Comparison of ENCODE assay signal across 8 cellular contexts in genomic region chr12:93563807-93564538, GRCh38. TPM values are rescaled to one million over a fixed set of nuclear protein-coding genes. Genes with fewer than 3 reads are reported as not detected.
DNase-seq lines count a peak whose midpoint lies in the region; ATAC-seq and TF ChIP-seq lines count a peak whose summit lies in the region.

No MANE protein-coding gene starts in this region.

- TF ChIP-seq CTCF in HEK293 (tag by site-specific recombination; IDR thresholded peaks at IDR 0.05) = peak; percentile 50; the same call in 1 of the 2 replicates
- TF ChIP-seq CTCF in WI38 (IDR thresholded peaks at IDR 0.05; ENCODE audit: low read depth, low read length) = peak; percentile 36; the same call in 1 of the 2 replicates
- no peak for TF ChIP-seq CTCF in lower lobe of right lung (IDR thresholded peaks at IDR 0.05)
- no peak for TF ChIP-seq CTCF in natural killer cell (IDR thresholded peaks at IDR 0.05)

- H3K4me1 Mint-ChIP-seq in natural killer cell = peaks cover 12 to 14% of the 10 kb centered on the region in 2 donors

- peaks cover 0 to 2% of the 10 kb centered on the region in 2 experiments; a peak in 2 of 3 replicates for H3K36me3 ChIP-seq in HEK293 (ENCODE audit: control insufficient read depth in 2 of 2, insufficient read depth in 1 of 2, low read length in 2 of 2)
- H3K36me3 ChIP-seq in lower lobe of right lung = no peaks in the 10 kb centered on the region

- peak; percentile 89 for ATAC-seq in lower lobe of right lung
- ATAC-seq in natural killer cell = no peak
- no peak for ATAC-seq in GM19467 (IDR thresholded peaks at IDR 0.05; ENCODE audit: unreplicated experiment)
- no peak for ATAC-seq in HG03432 (IDR thresholded peaks at IDR 0.05; ENCODE audit: unreplicated experiment)

- H3K4me3 ChIP-seq in HEK293 (ENCODE audit: low read depth, low read length) (no peak overlapping the region), WI38 (ENCODE audit: low read depth, low read length) (no peak overlapping the region), lower lobe of right lung (no peak overlapping the region)

- no peaks in the 10 kb centered on the region for H3K27me3 ChIP-seq in lower lobe of right lung (ENCODE audit: low read depth)

- POLR2A ChIA-PET in HEK293 (lab: Yijun Ruan, JAX) = interaction anchor here (0.6 kb wide), 1 partner anchor 19 kb away, joined by 3 read pairs; no protein-coding TSS in a partner anchor

- DNase-seq in DMS53 (lab: John Stamatoyannopoulos, UW) = peak; percentile 92
- no peak for DNase-seq in lower lobe of right lung
- DNase-seq in NCI-H510A treated with DMSO at 0.1 percent for 48 hours (lab: John Stamatoyannopoulos, UW) = no peak
- no peak for DNase-seq in natural killer cell

- H3K36me3 Mint-ChIP-seq in natural killer cell = peaks cover 15% of the 10 kb centered on the region

- peaks cover 0 to under 1% of the 10 kb centered on the region in 2 donors for H3K9me3 Mint-ChIP-seq in natural killer cell

- H3K4me1 ChIP-seq in HEK293 (ENCODE audit: control insufficient read depth, insufficient read depth, low read length) (no peaks in the 10 kb centered on the region), lower lobe of right lung (no peaks in the 10 kb centered on the region)

- H3K4me3 Mint-ChIP-seq in natural killer cell = no peak overlapping the region

- H3K27ac ChIP-seq in HEK293 (ENCODE audit: extremely low read depth, low read depth, low read length) (no peak overlapping the region), lower lobe of right lung (no peak overlapping the region)

- no peak overlapping the region for H3K27ac Mint-ChIP-seq in natural killer cell

- H3K27me3 Mint-ChIP-seq in natural killer cell (ENCODE audit: low read depth in 2 of 2) = no peaks in the 10 kb centered on the region

- intact Hi-C loops in lower lobe of right lung (cut with DNase I) = no loop called here
- intact Hi-C loops in natural killer cell (cut with micrococcal nuclease) = no loop called here

- H3K9me3 ChIP-seq in HEK293 (ENCODE audit: control insufficient read depth, insufficient read depth, low read depth, low read length) (no peaks in the 10 kb centered on the region), lower lobe of right lung (no peaks in the 10 kb centered on the region)

- CTCF ChIA-PET in HEK293 (lab: Yijun Ruan, JAX) = interaction anchor here (0.6 to 2.0 kb wide), 5 partner anchors 9 to 538 kb away, joined by 3 to 7 read pairs (median 4); no protein-coding TSS in a partner anchor

TF ChIP-seq in HEK293, 187 proteins besides CTCF, POLR2A, EP300 and RAD21:
- no peak for TF ChIP-seq ZNF362 (tag by site-specific recombination; IDR thresholded peaks at IDR 0.05)
- TF ChIP-seq ZNF654 (tag by site-specific recombination; IDR thresholded peaks at IDR 0.05; ENCODE audit: low read depth) = peak; percentile 36

RNA-seq across cellular contexts. Expression of gene SOCS2, which starts 8.5 kb away (rescaled TPM):
- 20.0 TPM for total RNA-seq in lower lobe of right lung
- 100 to 1,000 TPM in 1 of 3 donors, 10 to 100 TPM in 2; 13.9 to 110 (median 26.7) TPM for total RNA-seq in natural killer cell

Comparison
In these comparisons a context has a peak if more than half of its experiments do, and no peak if none do; other contexts are left out.
1. CTCF ChIP-seq: peak in HEK293 (single experiment) and WI38 (single experiment); none in lower lobe of right lung (single experiment) and natural killer cell (single experiment).
2. ATAC-seq: peak in lower lobe of right lung (2 of 2); none in natural killer cell (0 of 3), GM19467 (single experiment) and HG03432 (single experiment).